Comparison of ENCODE assay signal across 2 cellular contexts in the genomic region with DNA sequence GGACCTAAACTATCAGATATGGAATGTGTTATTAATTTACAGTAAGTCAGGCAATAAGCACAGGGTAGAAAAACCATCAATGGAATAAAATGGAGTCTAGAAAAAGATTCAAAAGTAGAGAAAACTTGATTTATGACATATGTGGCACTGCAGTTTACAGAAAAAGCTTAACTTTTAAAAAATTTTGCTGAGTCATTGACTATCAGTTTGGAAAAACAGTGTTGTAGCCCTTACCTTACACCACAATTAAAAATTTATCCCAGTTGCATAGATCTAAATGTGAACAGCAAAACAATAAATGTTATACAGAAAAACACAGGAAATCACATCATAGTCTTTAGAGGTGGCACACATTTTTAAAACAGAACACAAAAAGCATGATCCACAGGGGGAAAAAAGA.
TF ChIP-seq lines count a peak whose summit lies in the region.

No MANE protein-coding gene starts in this region.

TF ChIP-seq in A549, 52 proteins besides CTCF, POLR2A, EP300 and RAD21 (continued from another document):
- peak; percentile 98 for TF ChIP-seq NFE2L2 (conservative IDR thresholded peaks at IDR 0.05; ENCODE audit: low read length)

TF ChIP-seq in IMR-90, 13 proteins besides CTCF, POLR2A, EP300 and RAD21 (continued from another document):
- TF ChIP-seq, protein P1, sequence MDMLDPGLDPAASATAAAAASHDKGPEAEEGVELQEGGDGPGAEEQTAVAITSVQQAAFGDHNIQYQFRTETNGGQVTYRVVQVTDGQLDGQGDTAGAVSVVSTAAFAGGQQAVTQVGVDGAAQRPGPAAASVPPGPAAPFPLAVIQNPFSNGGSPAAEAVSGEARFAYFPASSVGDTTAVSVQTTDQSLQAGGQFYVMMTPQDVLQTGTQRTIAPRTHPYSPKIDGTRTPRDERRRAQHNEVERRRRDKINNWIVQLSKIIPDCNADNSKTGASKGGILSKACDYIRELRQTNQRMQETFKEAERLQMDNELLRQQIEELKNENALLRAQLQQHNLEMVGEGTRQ (IDR thresholded peaks at IDR 0.05; ENCODE audit: low read depth, low read length), result no peak
- TF ChIP-seq NFE2L2 (IDR thresholded peaks at IDR 0.05; ENCODE audit: low read depth, low read length) (peak; percentile 99), CHD1 (IDR thresholded peaks at IDR 0.05; ENCODE audit: low read depth, low read length) (no peak)
